12 cellular contexts compared by ENCODE assay signal in the genomic region with DNA sequence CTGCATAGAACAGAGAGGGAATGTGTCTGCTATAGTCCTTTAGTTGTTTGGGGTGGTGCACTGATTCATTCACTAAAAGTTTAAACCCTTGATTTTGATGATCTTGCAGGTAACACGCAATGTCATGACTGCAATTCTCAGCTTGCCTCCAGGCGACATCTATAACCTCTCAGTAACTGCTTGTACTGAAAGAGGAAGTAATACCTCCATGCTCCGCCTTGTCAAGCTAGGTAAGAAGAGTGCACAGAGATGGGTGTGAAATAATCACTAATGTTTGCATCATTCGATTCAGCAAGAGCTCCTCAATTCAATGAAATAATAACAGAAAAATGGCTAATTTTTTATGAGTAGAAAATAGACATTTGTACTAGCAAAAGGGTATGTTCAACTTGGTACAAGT.
DNase-seq lines count a peak whose midpoint lies in the region; ATAC-seq and FAIRE-seq lines count a peak whose summit lies in the region.
"Had no signal": no experiment of that assay in that cellular context is flagged by ENCODE, and none has a peak within 500 bp of the region (broad histone marks: within the 10 kb centered on the region; RNA-seq: fewer than 3 reads in every experiment).

No MANE protein-coding gene starts in this region.

- ATAC-seq in GM18907 (IDR thresholded peaks at IDR 0.05; ENCODE audit: unreplicated experiment), result peak; percentile 100
- ATAC-seq in HG02588 (IDR thresholded peaks at IDR 0.05; ENCODE audit: unreplicated experiment), result peak; percentile 100
- ATAC-seq in HG03575 (IDR thresholded peaks at IDR 0.05; ENCODE audit: extremely low read depth, insufficient number of reproducible peaks, low FRiP score, unreplicated experiment), result peak; percentile 99
- ATAC-seq: left lung had no signal

- DNase-seq in germinal center (ENCODE audit: low spot score), result peak; percentile 31
- DNase-seq in NCI-H345 treated with DMSO at 0.1 percent for 48 hours (lab: John Stamatoyannopoulos, UW; ENCODE audit: unreplicated experiment), result no peak
- no peak for DNase-seq in HTR-8/SVneo (ENCODE audit: insufficient read length, low spot score)
- DNase-seq in DMS79 treated with DMSO at 0.1 percent for 48 hours (lab: John Stamatoyannopoulos, UW), result no peak
- no peak for DNase-seq in dedifferentiated amniotic fluid mesenchymal stem cell (ENCODE audit: extremely low spot score)
- DNase-seq: activated CD4-positive, alpha-beta memory T cell treated with anti-CD3 and anti-CD28 coated beads, Interleukin-2, amount 10 ng/mL, durations not matched to agents 7 days and 5 days; colonic mucosa; left lung; NCI-H2107 had no signal

- FAIRE-seq in HTR-8/SVneo (lab: Jason Lieb, UNC), result no peak
